In genomic region chrX:115966920-115967319, GRCh38 we compare ENCODE assay signal across 1 cellular context.
TF ChIP-seq lines count a peak whose summit lies in the region.

No MANE protein-coding gene starts in this region.

TF ChIP-seq in GM23338, 12 proteins besides CTCF, POLR2A, EP300 and RAD21 (continued from another document):
- TF ChIP-seq ZNF462 (CRISPR knock-in tag; IDR thresholded peaks at IDR 0.05) = no peak
- TF ChIP-seq EZH2 (IDR thresholded peaks at IDR 0.05; ENCODE audit: low read depth, unreplicated experiment) = no peak
